ENCODE assay signal across 1 cellular context in the genomic region with DNA sequence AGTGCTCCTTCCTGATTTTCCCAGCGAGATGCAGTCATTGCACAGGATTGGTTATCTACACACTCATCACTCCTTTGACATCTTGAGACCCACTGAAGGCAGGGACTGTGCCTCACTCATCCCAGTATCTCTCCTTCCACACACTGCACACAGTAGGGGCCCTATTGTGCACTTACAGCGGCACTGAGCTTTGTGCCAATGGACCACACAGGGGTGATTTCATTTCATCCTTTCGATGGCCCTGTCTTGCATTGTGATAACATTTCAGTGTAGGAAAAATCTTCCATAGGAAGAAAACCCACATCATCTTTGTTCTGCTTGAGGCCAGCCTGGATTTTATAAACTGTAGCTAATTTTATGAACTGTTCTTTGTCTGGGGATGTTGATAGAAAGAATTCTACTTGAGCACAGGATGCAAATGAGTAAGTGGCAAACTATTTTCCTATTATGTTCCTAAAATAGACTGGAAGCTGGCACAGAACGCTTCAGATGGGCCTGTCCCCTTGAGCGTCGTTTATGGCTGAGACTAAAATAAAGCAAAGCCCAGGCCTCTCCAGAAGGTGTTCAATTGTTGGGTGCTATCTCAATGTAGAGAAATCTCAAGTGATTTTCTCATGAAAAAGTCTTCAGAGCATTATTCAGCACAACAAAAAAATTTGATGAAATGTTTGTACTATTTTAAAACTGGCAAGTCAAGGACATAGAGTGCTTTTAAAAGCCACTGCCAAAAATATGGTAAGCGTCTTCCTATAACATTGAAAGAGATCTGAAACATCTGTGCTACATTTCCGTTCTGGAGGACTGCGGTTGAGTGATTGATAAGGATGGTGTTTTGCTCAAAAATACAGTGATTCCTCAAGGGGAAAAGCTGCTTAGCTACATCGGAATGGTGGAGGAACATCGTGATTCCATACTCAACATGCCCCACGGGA.
TF ChIP-seq lines count a peak whose summit lies in the region.

No MANE protein-coding gene starts in this region.

TF ChIP-seq in H1, 55 proteins besides CTCF, POLR2A, EP300 and RAD21:
- no peak for TF ChIP-seq GTF2F1 (IDR thresholded peaks at IDR 0.05; ENCODE audit: borderline replicate concordance, low read depth, low read length)
- no peak for TF ChIP-seq SP2 (IDR thresholded peaks at IDR 0.05; ENCODE audit: low read length)
- no peak for TF ChIP-seq TCF12 (IDR thresholded peaks at IDR 0.05; ENCODE audit: low read depth, low read length)
- TF ChIP-seq KDM4A (IDR thresholded peaks at IDR 0.05; ENCODE audit: low read depth, low read length, severe bottlenecking) = no peak
